Comparison of ENCODE assay signal across 8 cellular contexts in genomic region chr12:57487597-57488396, GRCh38. TPM values are rescaled to one million over a fixed set of nuclear protein-coding genes. Genes with fewer than 3 reads are reported as not detected.
DNase-seq lines count a peak whose midpoint lies in the region; ATAC-seq and TF ChIP-seq lines count a peak whose summit lies in the region.

Gene MARS1 (plus strand): TSS chr12:57488068. CDS start chr12:57488091, 23 bp downstream.

- H3K36me3 ChIP-seq in hepatocyte (replicated peaks; ENCODE audit: insufficient read depth, low read depth): no peaks in the 10 kb centered on the region

- no peaks in the 10 kb centered on the region for H3K27me3 ChIP-seq in hepatocyte

- TF ChIP-seq CTCF in astrocyte of the cerebellum (IDR thresholded peaks at IDR 0.05; ENCODE audit: low read depth, low read length, missing control alignments) (no peak), hepatocyte (IDR thresholded peaks at IDR 0.05; ENCODE audit: poor library complexity) (peak; percentile 34)

- peak within 1 kb of the TSS; percentile 87 for H3K4me2 ChIP-seq in hepatocyte

- ATAC-seq in GM18508 (IDR thresholded peaks at IDR 0.05; ENCODE audit: insufficient read depth, unreplicated experiment) (peak; percentile 90), HG03025 (IDR thresholded peaks at IDR 0.05; ENCODE audit: low FRiP score, unreplicated experiment) (peak; percentile 95)

- H3K27ac ChIP-seq in hepatocyte: peak within 1 kb of the TSS; percentile 42

- no peaks in the 10 kb centered on the region for H3K9me2 ChIP-seq in hepatocyte (replicated peaks; ENCODE audit: insufficient read depth)

- H2AFZ ChIP-seq in hepatocyte: peak within 1 kb of the TSS; percentile 36

- H3K9me3 ChIP-seq in hepatocyte (ENCODE audit: low read depth): no peaks in the 10 kb centered on the region

- peaks cover 27% of the 10 kb centered on the region for H3K79me2 ChIP-seq in hepatocyte

- 14% methylated on average over 46 of the region's 47 CpGs for WGBS in hepatocyte (ENCODE audit: low lambda C conversion rate, missing lambda C conversion rate)

- H3K4me3 ChIP-seq in astrocyte of the cerebellum (ENCODE audit: low read depth, low read length) (peak within 1 kb of the TSS; percentile 98), hepatocyte (peak within 1 kb of the TSS; percentile 39)

- peaks cover 11% of the 10 kb centered on the region for H3K4me1 ChIP-seq in hepatocyte (ENCODE audit: insufficient read depth)

- DNase-seq in NCI-H2029 treated with DMSO at 0.1 percent for 48 hours (lab: John Stamatoyannopoulos, UW): peak; percentile 93
- DNase-seq in T-helper 9 cell: peak; percentile 85
- peak; percentile 90 for DNase-seq in astrocyte of the cerebellum (ENCODE audit: low read depth)
- peak; percentile 97 for DNase-seq in hepatocyte (ENCODE audit: low spot score)
- peak; percentile 96 for DNase-seq in renal cortical epithelial cell (ENCODE audit: low read depth)
- DNase-seq in cortex of kidney (lab: John Stamatoyannopoulos, UW): no peak

- in situ Hi-C loops in astrocyte of the cerebellum (cut with HindIII; ENCODE audit: low sequenced_read_pairs): no loop called here

- H4K20me1 ChIP-seq in hepatocyte (ENCODE audit: insufficient read depth, poor library complexity, severe bottlenecking): peaks cover 2% of the 10 kb centered on the region

RNA-seq across cellular contexts. Expression of gene MARS1, which starts in this region (rescaled TPM):
- total RNA-seq in hepatocyte (117 and 124 TPM in 2 replicates), renal cortical epithelial cell (131 and 134 TPM in 2 replicates)
- 147 and 158 TPM in 2 replicates for polyA plus RNA-seq in hepatocyte
